ENCODE assay signal across 1 cellular context in the genomic region with DNA sequence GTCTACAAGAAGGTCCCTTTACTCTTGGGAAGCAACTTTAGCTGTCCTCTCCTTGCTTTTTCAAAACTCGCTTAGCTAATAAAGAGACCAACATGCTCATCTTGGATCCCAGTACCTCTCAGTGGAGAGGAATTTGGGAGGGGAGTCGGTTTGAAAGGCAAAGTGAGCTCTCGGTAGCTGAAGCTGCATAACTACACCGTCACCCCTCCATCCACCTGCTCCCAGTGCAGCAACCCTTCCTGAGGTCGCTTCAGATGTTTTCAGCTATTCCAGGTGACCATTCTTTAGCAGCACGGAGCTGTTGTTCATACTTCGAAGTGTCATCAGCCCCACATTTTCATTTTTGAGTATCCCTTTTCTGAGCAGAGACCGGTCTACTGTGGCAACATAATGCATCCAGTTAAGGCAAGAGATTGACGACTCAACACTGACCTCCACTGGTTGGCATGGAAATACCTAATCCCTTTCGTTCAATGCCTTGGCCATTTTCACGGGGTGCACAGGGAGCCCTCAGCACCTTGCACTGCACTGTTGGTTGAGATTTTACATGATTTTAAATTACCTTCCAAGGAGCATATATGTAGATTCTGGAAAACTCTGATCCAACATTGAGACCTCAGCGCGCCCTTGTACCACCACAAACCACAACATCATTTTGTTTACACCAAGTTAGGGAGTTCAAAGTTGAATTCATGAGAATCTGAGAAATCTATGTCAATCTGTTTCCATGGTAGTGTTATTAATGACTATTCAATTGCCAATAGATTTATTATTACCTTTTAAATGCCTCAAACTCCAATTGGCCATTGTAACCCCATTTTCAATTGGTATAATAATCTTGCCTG.
TF ChIP-seq lines count a peak whose summit lies in the region.

No MANE protein-coding gene starts in this region.

TF ChIP-seq in IMR-90, 13 proteins besides CTCF, POLR2A, EP300 and RAD21:
- TF ChIP-seq, protein P1, sequence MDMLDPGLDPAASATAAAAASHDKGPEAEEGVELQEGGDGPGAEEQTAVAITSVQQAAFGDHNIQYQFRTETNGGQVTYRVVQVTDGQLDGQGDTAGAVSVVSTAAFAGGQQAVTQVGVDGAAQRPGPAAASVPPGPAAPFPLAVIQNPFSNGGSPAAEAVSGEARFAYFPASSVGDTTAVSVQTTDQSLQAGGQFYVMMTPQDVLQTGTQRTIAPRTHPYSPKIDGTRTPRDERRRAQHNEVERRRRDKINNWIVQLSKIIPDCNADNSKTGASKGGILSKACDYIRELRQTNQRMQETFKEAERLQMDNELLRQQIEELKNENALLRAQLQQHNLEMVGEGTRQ (IDR thresholded peaks at IDR 0.05; ENCODE audit: low read depth, low read length), result no peak
- no peak for TF ChIP-seq MAFK (IDR thresholded peaks at IDR 0.05; ENCODE audit: low read depth, low read length)
- TF ChIP-seq BHLHE40 (IDR thresholded peaks at IDR 0.05; ENCODE audit: low read depth, low read length), result no peak
- TF ChIP-seq FOS (IDR thresholded peaks at IDR 0.05; ENCODE audit: low read depth, low read length), result no peak
- no peak for TF ChIP-seq CEBPB (IDR thresholded peaks at IDR 0.05; ENCODE audit: low read depth, low read length)
- TF ChIP-seq CHD1 (IDR thresholded peaks at IDR 0.05; ENCODE audit: low read depth, low read length), result no peak
- TF ChIP-seq MXI1 (IDR thresholded peaks at IDR 0.05; ENCODE audit: borderline replicate concordance, low read depth, low read length), result no peak
- TF ChIP-seq SMC3 (IDR thresholded peaks at IDR 0.05; ENCODE audit: low read depth, low read length), result peak; percentile 82
- no peak for TF ChIP-seq RFX5 (IDR thresholded peaks at IDR 0.05; ENCODE audit: low read depth, low read length)
